ENCODE assay signal across 1 cellular context in genomic region chr17:39623356-39623950, GRCh38.
TF ChIP-seq lines count a peak whose summit lies in the region.

No MANE protein-coding gene starts in this region.

TF ChIP-seq in HepG2, 621 proteins besides CTCF, POLR2A, EP300 and RAD21 (continued from another document and continues in another):
- TF ChIP-seq ZNF318 (CRISPR knock-in tag; IDR thresholded peaks at IDR 0.05) (0 out of 2 replicates have a peak, but pooled peaks have one; percentile 44), RELA (CRISPR knock-in tag; IDR thresholded peaks at IDR 0.05) (no peak), ATF2 (CRISPR knock-in tag; IDR thresholded peaks at IDR 0.05) (no peak), ZNF788 (CRISPR knock-in tag; IDR thresholded peaks at IDR 0.05; ENCODE audit: borderline replicate concordance) (peak; percentile 39; the same call in 1 of the 2 replicates), ZBTB4 (CRISPR knock-in tag; IDR thresholded peaks at IDR 0.05; ENCODE audit: borderline replicate concordance) (no peak), SRF (IDR thresholded peaks at IDR 0.05; ENCODE audit: low read depth, low read length) (no peak), ZNF234 (CRISPR knock-in tag; conservative IDR thresholded peaks at IDR 0.05) (0 out of 2 replicates have a peak, but pooled peaks have one; percentile 57), SPEN (CRISPR knock-in tag; IDR thresholded peaks at IDR 0.05; ENCODE audit: low read depth) (no peak), FOXM1 (CRISPR knock-in tag; IDR thresholded peaks at IDR 0.05) (no peak), ZFP36L1 (CRISPR knock-in tag; IDR thresholded peaks at IDR 0.05) (no peak), ZNF678 (CRISPR knock-in tag; IDR thresholded peaks at IDR 0.05) (no peak), ZNF792 (CRISPR knock-in tag; IDR thresholded peaks at IDR 0.05) (no peak), TEAD3 (CRISPR knock-in tag; optimal IDR thresholded peaks at IDR 0.05; ENCODE audit: borderline replicate concordance) (no peak), ZNF790 (CRISPR knock-in tag; IDR thresholded peaks at IDR 0.05; ENCODE audit: borderline replicate concordance) (no peak), NCOA2 (CRISPR knock-in tag; IDR thresholded peaks at IDR 0.05) (no peak), ZKSCAN1 (IDR thresholded peaks at IDR 0.05; ENCODE audit: low read length) (no peak), ZBTB40 (IDR thresholded peaks at IDR 0.05) (no peak), ZBTB40 (CRISPR knock-in tag; IDR thresholded peaks at IDR 0.05) (no peak), RERE (CRISPR knock-in tag; IDR thresholded peaks at IDR 0.05; ENCODE audit: low read depth) (no peak)
- TF ChIP-seq, protein P1, sequence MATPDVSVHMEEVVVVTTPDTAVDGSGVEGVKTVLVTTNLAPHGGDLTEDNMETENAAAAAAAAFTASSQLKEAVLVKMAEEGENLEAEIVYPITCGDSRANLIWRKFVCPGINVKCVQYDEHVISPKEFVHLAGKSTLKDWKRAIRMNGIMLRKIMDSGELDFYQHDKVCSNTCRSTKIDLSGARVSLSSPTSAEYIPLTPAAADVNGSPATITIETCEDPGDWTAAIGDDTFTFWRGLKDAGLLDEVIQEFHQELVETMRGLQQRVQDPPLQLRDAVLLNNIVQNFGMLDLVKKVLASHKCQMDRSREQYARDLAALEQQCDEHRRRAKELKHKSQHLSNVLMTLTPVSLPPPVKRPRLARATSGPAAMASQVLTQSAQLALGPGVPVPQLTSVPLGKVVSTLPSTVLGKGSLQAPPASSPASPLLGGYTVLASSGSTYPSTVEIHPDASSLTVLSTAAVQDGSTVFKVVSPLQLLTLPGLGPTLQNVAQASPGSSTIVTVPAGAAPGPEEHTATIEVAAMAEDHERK (CRISPR knock-in tag; IDR thresholded peaks at IDR 0.05; ENCODE audit: low read depth), result no peak
